ENCODE assay signal across 12 cellular contexts in the genomic region with DNA sequence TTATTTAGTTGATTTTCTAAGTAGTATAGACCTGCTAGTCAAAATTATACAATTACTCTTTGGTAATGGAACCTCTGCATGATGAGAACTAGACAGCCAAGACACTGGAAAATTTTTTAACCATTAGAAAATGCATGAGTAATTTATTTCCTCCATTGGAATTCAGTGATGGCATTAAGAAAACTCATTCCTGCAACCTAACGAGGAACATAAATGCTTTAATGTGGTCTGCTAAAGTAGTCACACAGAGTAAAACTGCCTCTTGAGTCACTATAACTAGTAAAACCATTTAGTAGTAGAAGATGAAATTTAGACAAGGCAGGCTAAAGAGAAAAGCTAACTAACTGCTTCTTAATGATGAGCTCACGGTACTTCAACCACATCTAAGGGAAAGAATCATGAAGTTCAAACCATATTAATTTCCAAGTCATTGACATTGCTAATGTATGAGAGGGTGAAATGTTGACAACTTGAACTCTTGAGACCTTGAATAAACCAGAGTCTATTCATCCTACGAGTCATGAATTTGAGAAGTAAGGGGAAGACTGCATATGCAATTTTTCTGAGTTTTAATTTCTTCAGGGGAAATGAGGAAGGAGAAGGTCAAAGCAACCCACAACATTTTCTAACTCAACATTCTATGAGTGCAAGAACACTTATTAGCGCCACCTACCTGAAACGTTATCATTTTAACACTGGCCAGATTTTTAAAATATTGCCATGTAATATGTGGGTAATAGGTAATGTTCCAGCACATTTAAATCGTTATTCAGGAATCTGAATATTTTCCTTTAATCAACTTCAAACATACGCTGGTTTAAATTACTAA.
A peak's percentile ranks its signal among the peaks of the same experiment; 100 is the strongest.
DNase-seq lines count a peak whose midpoint lies in the region; ATAC-seq and TF ChIP-seq lines count a peak whose summit lies in the region.
"Had no signal": no experiment of that assay in that cellular context is flagged by ENCODE, and none has a peak within 500 bp of the region (broad histone marks: within the 10 kb centered on the region; RNA-seq: fewer than 3 reads in every experiment).

No MANE protein-coding gene starts in this region.

- peak overlapping the region; percentile 78 for H3K27ac Mint-ChIP-seq in activated T-cell treated with anti-CD3 and anti-CD28 coated beads, Interleukin-2, amount 50 U/mL, for 24 hours
- H3K27ac Mint-ChIP-seq in stimulated activated naive CD8-positive, alpha-beta T cell treated with anti-CD3 and anti-CD28 coated beads, Interleukin-15, Interleukin-2, amounts not matched to agents 100 ng/mL and 50 ng/mL, for 24 hours: peak overlapping the region; percentile 77
- no peak overlapping the region for H3K27ac Mint-ChIP-seq in T-helper 17 cell

- no peaks in the 10 kb centered on the region for H3K36me3 Mint-ChIP-seq in activated T-cell treated with anti-CD3 and anti-CD28 coated beads, Interleukin-2, amount 50 U/mL, for 24 hours (ENCODE audit: low read depth)
- no peaks in the 10 kb centered on the region for H3K36me3 Mint-ChIP-seq in stimulated activated naive CD8-positive, alpha-beta T cell treated with anti-CD3 and anti-CD28 coated beads, Interleukin-15, Interleukin-2, amounts not matched to agents 100 ng/mL and 50 ng/mL, for 24 hours (ENCODE audit: low read depth)
- no peaks in the 10 kb centered on the region for H3K36me3 Mint-ChIP-seq in T-helper 17 cell (ENCODE audit: low read depth)

- H3K27me3 Mint-ChIP-seq in activated T-cell treated with anti-CD3 and anti-CD28 coated beads, Interleukin-2, amount 50 U/mL, for 24 hours: peaks cover 6% of the 10 kb centered on the region
- H3K27me3 Mint-ChIP-seq in stimulated activated naive CD8-positive, alpha-beta T cell treated with anti-CD3 and anti-CD28 coated beads, Interleukin-15, Interleukin-2, amounts not matched to agents 100 ng/mL and 50 ng/mL, for 24 hours: no peaks in the 10 kb centered on the region
- peaks cover 45% of the 10 kb centered on the region for H3K27me3 Mint-ChIP-seq in T-helper 17 cell

- H3K4me3 Mint-ChIP-seq in activated T-cell treated with anti-CD3 and anti-CD28 coated beads, Interleukin-2, amount 50 U/mL, for 24 hours: no peak overlapping the region
- no peak overlapping the region for H3K4me3 Mint-ChIP-seq in stimulated activated naive CD8-positive, alpha-beta T cell treated with anti-CD3 and anti-CD28 coated beads, Interleukin-15, Interleukin-2, amounts not matched to agents 100 ng/mL and 50 ng/mL, for 24 hours
- no peak overlapping the region for H3K4me3 Mint-ChIP-seq in T-helper 17 cell

- H3F3A ChIP-seq in OCI-LY1 (ENCODE audit: insufficient read depth, low read length): no peaks in the 10 kb centered on the region

- no peak overlapping the region for H3K4me2 ChIP-seq in OCI-LY1 (ENCODE audit: low read length)

- no peaks in the 10 kb centered on the region for H3K27me3 ChIP-seq in OCI-LY1 (ENCODE audit: insufficient read depth, low read length)
- H3K27me3 ChIP-seq: cardiac muscle cell had no signal

- no peaks in the 10 kb centered on the region for H4K20me1 ChIP-seq in OCI-LY1 (ENCODE audit: insufficient read depth, low read length)

- H3K27ac ChIP-seq in OCI-LY1 (ENCODE audit: low read depth, low read length, poor library complexity, severe bottlenecking) (no peak overlapping the region), epithelial cell of prostate (peak overlapping the region; percentile 31)
- H3K27ac ChIP-seq: cardiac muscle cell, SK-N-MC had no signal

- H3K36me3 ChIP-seq in OCI-LY1 (ENCODE audit: insufficient read depth, low read length): no peaks in the 10 kb centered on the region
- H3K36me3 ChIP-seq: cardiac muscle cell had no signal

- H3K4me1 ChIP-seq in OCI-LY1 (ENCODE audit: insufficient read depth, low read length, severe bottlenecking): no peaks in the 10 kb centered on the region

- H3K9ac ChIP-seq in OCI-LY1 (ENCODE audit: low read length): no peak overlapping the region

- no peak overlapping the region for H3K4me3 ChIP-seq in OCI-LY1 (ENCODE audit: low read depth, low read length, poor library complexity, severe bottlenecking)
- H3K4me3 ChIP-seq: cardiac muscle cell, SK-N-MC had no signal

- H2AFZ ChIP-seq in OCI-LY1 (ENCODE audit: low read length): no peak overlapping the region

- H3K4me1 Mint-ChIP-seq in activated T-cell treated with anti-CD3 and anti-CD28 coated beads, Interleukin-2, amount 50 U/mL, for 24 hours (ENCODE audit: low read depth): peaks cover 49% of the 10 kb centered on the region
- peaks cover 27% of the 10 kb centered on the region for H3K4me1 Mint-ChIP-seq in stimulated activated naive CD8-positive, alpha-beta T cell treated with anti-CD3 and anti-CD28 coated beads, Interleukin-15, Interleukin-2, amounts not matched to agents 100 ng/mL and 50 ng/mL, for 24 hours (ENCODE audit: low read depth)
- H3K4me1 Mint-ChIP-seq in T-helper 17 cell: no peaks in the 10 kb centered on the region

- H3K9me3 Mint-ChIP-seq in activated T-cell treated with anti-CD3 and anti-CD28 coated beads, Interleukin-2, amount 50 U/mL, for 24 hours: no peaks in the 10 kb centered on the region
- H3K9me3 Mint-ChIP-seq in stimulated activated naive CD8-positive, alpha-beta T cell treated with anti-CD3 and anti-CD28 coated beads, Interleukin-15, Interleukin-2, amounts not matched to agents 100 ng/mL and 50 ng/mL, for 24 hours: no peaks in the 10 kb centered on the region

- ATAC-seq in T-helper 17 cell: no peak
- ATAC-seq: left cardiac atrium had no signal

- no peaks in the 10 kb centered on the region for H3K9me2 ChIP-seq in OCI-LY1 (ENCODE audit: low read depth, low read length)

- peak; percentile 49 for TF ChIP-seq CTCF in OCI-LY1 (IDR thresholded peaks at IDR 0.05; ENCODE audit: low read length)

- H3K9me3 ChIP-seq in OCI-LY1 (ENCODE audit: low read length): no peaks in the 10 kb centered on the region
- H3K9me3 ChIP-seq in T-helper 17 cell (ENCODE audit: control insufficient read depth, low read length, poor library complexity, severe bottlenecking): no peaks in the 10 kb centered on the region

- DNase-seq in activated T-cell treated with anti-CD3 and anti-CD28 coated beads, Interleukin-2, amount 50 U/mL, for 24 hours: no peak
- DNase-seq in activated T-cell treated with anti-CD3 and anti-CD28 coated beads, Interleukin-2, amount 50 U/mL, for 1 hour: no peak
- DNase-seq in epithelial cell of prostate (ENCODE audit: low read depth, low spot score) (peak; percentile 60), NCI-H146 (lab: John Stamatoyannopoulos, UW) (no peak), KG1 (lab: John Stamatoyannopoulos, UW) (no peak), T-helper 17 cell (no peak)
- DNase-seq: left cardiac atrium; stimulated activated CD4-positive, alpha-beta T cell treated with anti-CD3 and anti-CD28 coated beads, Interleukin-4, amount 100 ng/mL, for 24 hours had no signal

- H3K79me2 ChIP-seq in OCI-LY1 (ENCODE audit: insufficient read depth, low read length): no peaks in the 10 kb centered on the region
